ENCODE assay signal across 9 cellular contexts in genomic region chr5:128539038-128539429, GRCh38. TPM values are rescaled to one million over a fixed set of nuclear protein-coding genes. Genes with fewer than 3 reads are reported as not detected.
DNase-seq lines count a peak whose midpoint lies in the region; ATAC-seq and TF ChIP-seq lines count a peak whose summit lies in the region.
"Had no signal": no experiment of that assay in that cellular context is flagged by ENCODE, and none has a peak within 500 bp of the region (broad histone marks: within the 10 kb centered on the region; RNA-seq: fewer than 3 reads in every experiment).

No MANE protein-coding gene starts in this region.

- H4K8ac ChIP-seq in H9 (replicated peaks; ENCODE audit: insufficient read length, low read depth, low read length): no peak overlapping the region

- no peak overlapping the region for H3T11ph ChIP-seq in H9 (ENCODE audit: low read length)

- H3K27me3 Mint-ChIP-seq in H9 (ENCODE audit: low read depth): peaks cover 84% of the 10 kb centered on the region

- H2AFZ ChIP-seq in H9 (ENCODE audit: low read length): no peak overlapping the region

- no peaks in the 10 kb centered on the region for H3K9me3 ChIP-seq in H9 (ENCODE audit: control insufficient read depth, low read depth, low read length)
- no peaks in the 10 kb centered on the region for H3K9me3 ChIP-seq in WERI-Rb-1 (ENCODE audit: severe bottlenecking)

- peaks cover 32% of the 10 kb centered on the region for H3K23me2 ChIP-seq in H9 (ENCODE audit: insufficient read length, low read depth, low read length, poor library complexity, severe bottlenecking)

- peaks cover 10 to 11% of the 10 kb centered on the region in 2 experiments for H3K4me1 Mint-ChIP-seq in H9

- H3K56ac ChIP-seq in H9 (ENCODE audit: insufficient read length, low read depth, low read length): no peak overlapping the region

- peak overlapping the region; percentile 66 for H3K4me2 ChIP-seq in H9 (ENCODE audit: insufficient read depth, insufficient read length, low read length)

- H3K4me3 ChIP-seq in WERI-Rb-1 (ENCODE audit: low read depth, low read length): peak overlapping the region; percentile 57

- no peak overlapping the region for H2AK5ac ChIP-seq in H9 (ENCODE audit: insufficient read length, low read length)

- WGBS in H9 (ENCODE audit: extremely low coverage, insufficient read length, low lambda C conversion rate): no CpG with 5 or more reads among the region's 20 CpGs

- H3K9me3 Mint-ChIP-seq in H9: peaks cover 6 to 8% of the 10 kb centered on the region in 2 experiments; a peak in 4 of 5 replicates

- no peak overlapping the region for H4K91ac ChIP-seq in H9 (ENCODE audit: insufficient read length, low read depth, low read length)

- H3K79me1 ChIP-seq in H9 (ENCODE audit: insufficient read depth, low read depth, low read length, poor library complexity, severe bottlenecking): no peaks in the 10 kb centered on the region

- peaks cover 0 to 16% (median 9%) of the 10 kb centered on the region in 3 experiments; a peak in 3 of 7 replicates for H3K36me3 Mint-ChIP-seq in H9 (ENCODE audit: insufficient read depth in 1 of 3, low read depth in 3 of 3)

- H3K9ac ChIP-seq in H9 (ENCODE audit: extremely low read depth, insufficient read length, low read length): peak overlapping the region; percentile 17

- peak overlapping the region in 1 of 3 experiments; percentile 11; a peak in 1 of 7 replicates for H3K27ac Mint-ChIP-seq in H9

- no peak overlapping the region for H2BK20ac ChIP-seq in H9 (ENCODE audit: low read depth, low read length, poor library complexity, severe bottlenecking)

- no peak overlapping the region for H2BK15ac ChIP-seq in H9 (ENCODE audit: low read depth, low read length)

- DNase-seq in H9: no peak
- DNase-seq in WERI-Rb-1: no peak
- peak; percentile 44 for DNase-seq in left ventricle myocardium superior
- DNase-seq in renal cortical epithelial cell (ENCODE audit: low read depth): peak; percentile 1
- no peak for DNase-seq in nucleus accumbens (lab: John Stamatoyannopoulos, UW)
- DNase-seq in stimulated activated naive CD8-positive, alpha-beta T cell treated with anti-CD3 and anti-CD28 coated beads, Interleukin-15, Interleukin-2, amounts not matched to agents 100 U/mL and 50 U/mL, for 24 hours: no peak
- DNase-seq: RPMI8226 had no signal

- H3K4ac ChIP-seq in H9 (ENCODE audit: low read depth, low read length): no peak overlapping the region

- no peaks in the 10 kb centered on the region for H4K20me1 ChIP-seq in H9 (ENCODE audit: control insufficient read depth, insufficient read depth, insufficient read length)

- ATAC-seq in left ventricle myocardium superior: peak; percentile 45
- ATAC-seq in HG02973 (IDR thresholded peaks at IDR 0.05; ENCODE audit: unreplicated experiment): no peak
- no peak for ATAC-seq in HG02840 (IDR thresholded peaks at IDR 0.05; ENCODE audit: low FRiP score, unreplicated experiment)
- ATAC-seq in stimulated activated naive CD8-positive, alpha-beta T cell treated with anti-CD3 and anti-CD28 coated beads, Interleukin-15, Interleukin-2, amounts not matched to agents 100 U/mL and 50 U/mL, for 24 hours: no peak

- TF ChIP-seq CTCF in H9 (conservative IDR thresholded peaks at IDR 0.05) (no peak), WERI-Rb-1 (IDR thresholded peaks at IDR 0.05; ENCODE audit: low read depth, low read length) (no peak)

- no peaks in the 10 kb centered on the region for H3K36me3 ChIP-seq in WERI-Rb-1

- H3K4me3 Mint-ChIP-seq in H9: peak overlapping the region; percentile 65 to 82

- no peak overlapping the region for H4K5ac ChIP-seq in H9 (ENCODE audit: insufficient read length, low read depth, low read length)

- H3K27ac ChIP-seq in H9 (ENCODE audit: insufficient read length, low read depth, low read length): no peak overlapping the region
- H3K27ac ChIP-seq in WERI-Rb-1: no peak overlapping the region

- no peak overlapping the region for H2BK120ac ChIP-seq in H9 (ENCODE audit: low read depth, low read length, poor library complexity, severe bottlenecking)

- H3K23ac ChIP-seq in H9 (ENCODE audit: insufficient read length, low read depth, low read length): no peak overlapping the region

- intact Hi-C loops in left ventricle myocardium superior (cut with micrococcal nuclease): no loop called here

- H2BK5ac ChIP-seq in H9 (ENCODE audit: insufficient read length, low read length): no peak overlapping the region

- H3K27me3 ChIP-seq in H9 (ENCODE audit: insufficient read depth, low read length) (peaks cover 15% of the 10 kb centered on the region; the same call in 1 of the 2 replicates), WERI-Rb-1 (ENCODE audit: insufficient read depth, low read depth, severe bottlenecking) (peaks cover 41% of the 10 kb centered on the region)

- H2BK12ac ChIP-seq in H9 (ENCODE audit: insufficient read length, low read depth, low read length): no peak overlapping the region

- no peaks in the 10 kb centered on the region for H3K79me2 ChIP-seq in H9 (ENCODE audit: insufficient read depth, low read length)

- H3K14ac ChIP-seq in H9 (ENCODE audit: insufficient read depth, low read length): peak overlapping the region; percentile 1; the same call in 1 of the 2 replicates

- no peaks in the 10 kb centered on the region for H3K4me1 ChIP-seq in H9 (ENCODE audit: insufficient read depth, low read length)

- no peak overlapping the region for H3K18ac ChIP-seq in H9 (ENCODE audit: insufficient read length, low read depth, low read length)

RNA-seq across cellular contexts. Expression of gene FBN2, which starts 1.0 kb away (rescaled TPM):
- 8.1 and 8.3 TPM in 2 replicates for total RNA-seq in H9 (2021)
- total RNA-seq in left ventricle myocardium superior: 10.0 TPM
- 24.5 and 50.9 TPM in 2 replicates for total RNA-seq in renal cortical epithelial cell

Comparison
In these comparisons a context has a peak if more than half of its experiments do, and no peak if none do; other contexts are left out.
1. DNase-seq: peak in left ventricle myocardium superior (single experiment) and renal cortical epithelial cell (single experiment); none in H9 (single experiment), WERI-Rb-1 (single experiment), nucleus accumbens (0 of 56) and stimulated activated naive CD8-positive, alpha-beta T cell treated with anti-CD3 and anti-CD28 coated beads, Interleukin-15, Interleukin-2, amounts not matched to agents 100 U/mL and 50 U/mL, for 24 hours (single experiment).